1 cellular context compared by ENCODE assay signal in genomic region chr1:20786310-20787099, GRCh38.
TF ChIP-seq lines count a peak whose summit lies in the region.

No MANE protein-coding gene starts in this region.

TF ChIP-seq in H1, 55 proteins besides CTCF, POLR2A, EP300 and RAD21:
- TF ChIP-seq EGR1 (IDR thresholded peaks at IDR 0.05; ENCODE audit: borderline replicate concordance, low read depth, low read length) = peak; percentile 87; the same call in 1 of the 2 replicates
- no peak for TF ChIP-seq CTBP2 (IDR thresholded peaks at IDR 0.05; ENCODE audit: borderline replicate concordance, insufficient read depth, insufficient read length, low read length)
- peak; percentile 99 for TF ChIP-seq NRF1 (IDR thresholded peaks at IDR 0.05; ENCODE audit: low read depth, low read length)
- TF ChIP-seq CBX8 (IDR thresholded peaks at IDR 0.05; ENCODE audit: borderline replicate concordance, low read depth, low read length) = no peak
- peak; percentile 39 for TF ChIP-seq TAF7 (optimal IDR thresholded peaks at IDR 0.05; ENCODE audit: borderline replicate concordance, low read depth, low read length)
- no peak for TF ChIP-seq POU5F1 (IDR thresholded peaks at IDR 0.05; ENCODE audit: low read depth, low read length)
- peak; percentile 82; the same call in 1 of the 2 replicates for TF ChIP-seq SP4 (IDR thresholded peaks at IDR 0.05; ENCODE audit: low read length)
- 0 out of 2 replicates have a peak, but pooled peaks have one; percentile 23 for TF ChIP-seq SP1 (IDR thresholded peaks at IDR 0.05; ENCODE audit: low read depth, low read length)
- peak in 1 of 2 experiments; percentile 91; a peak in 2 of 4 replicates for TF ChIP-seq HDAC2 (IDR thresholded peaks at IDR 0.05; ENCODE audit: borderline replicate concordance in 1 of 2, low read depth in 2 of 2, low read length in 2 of 2)
- no peak for TF ChIP-seq CHD2 (IDR thresholded peaks at IDR 0.05; ENCODE audit: low read length)
- no peak for TF ChIP-seq BACH1 (IDR thresholded peaks at IDR 0.05; ENCODE audit: low read length)
- TF ChIP-seq JUND (IDR thresholded peaks at IDR 0.05; ENCODE audit: low read length) = no peak
- no peak for TF ChIP-seq SUZ12 (IDR thresholded peaks at IDR 0.05; ENCODE audit: low read length)
- TF ChIP-seq TEAD4 (IDR thresholded peaks at IDR 0.05; ENCODE audit: low read depth, low read length) = no peak
- peak; percentile 98 for TF ChIP-seq RBBP5 (IDR thresholded peaks at IDR 0.05; ENCODE audit: borderline replicate concordance, low read depth, low read length)
- TF ChIP-seq PHF8 (conservative IDR thresholded peaks at IDR 0.05; ENCODE audit: low read depth, low read length) = peak; percentile 94
- TF ChIP-seq ASH2L (IDR thresholded peaks at IDR 0.05; ENCODE audit: low read length) = peak; percentile 97
- 0 out of 2 replicates have a peak, but pooled peaks have one; percentile 22 for TF ChIP-seq CREB1 (IDR thresholded peaks at IDR 0.05)
- TF ChIP-seq POLR2AphosphoS5 (IDR thresholded peaks at IDR 0.05; ENCODE audit: low read depth, low read length) = peak; percentile 29
- no peak for TF ChIP-seq RXRA (IDR thresholded peaks at IDR 0.05; ENCODE audit: insufficient read depth, low read depth, low read length)
- peak; percentile 92 for TF ChIP-seq YY1 (IDR thresholded peaks at IDR 0.05; ENCODE audit: low read depth, low read length)
- peak; percentile 36 for TF ChIP-seq KDM4A (IDR thresholded peaks at IDR 0.05; ENCODE audit: low read depth, low read length, severe bottlenecking)
- peak; percentile 68 for TF ChIP-seq TBP (IDR thresholded peaks at IDR 0.05; ENCODE audit: low read depth, low read length)
- peak; percentile 73 for TF ChIP-seq TAF1 (IDR thresholded peaks at IDR 0.05; ENCODE audit: low read depth, low read length)
- no peak for TF ChIP-seq CHD7 (IDR thresholded peaks at IDR 0.05; ENCODE audit: insufficient replicate concordance, low read length)
- TF ChIP-seq SRF (IDR thresholded peaks at IDR 0.05; ENCODE audit: low read depth, low read length) = no peak
- TF ChIP-seq GTF2F1 (IDR thresholded peaks at IDR 0.05; ENCODE audit: borderline replicate concordance, low read depth, low read length) = peak; percentile 39; the same call in 1 of the 2 replicates
- TF ChIP-seq MAX (IDR thresholded peaks at IDR 0.05) = peak; percentile 38
- peak in 1 of 2 experiments; percentile 90; a peak in 2 of 4 replicates for TF ChIP-seq SIN3A (conservative IDR thresholded peaks at IDR 0.05 in 1 of 2, IDR thresholded peaks at IDR 0.05 in 1 of 2; ENCODE audit: low read depth in 1 of 2, low read length in 2 of 2)
- TF ChIP-seq JUN (IDR thresholded peaks at IDR 0.05; ENCODE audit: low read depth, low read length) = no peak
